Comparison of ENCODE assay signal across 14 cellular contexts in genomic region chr12:104638218-104638617, GRCh38.
DNase-seq lines count a peak whose midpoint lies in the region; ATAC-seq and TF ChIP-seq lines count a peak whose summit lies in the region.
"Had no signal": no experiment of that assay in that cellular context is flagged by ENCODE, and none has a peak within 500 bp of the region (broad histone marks: within the 10 kb centered on the region; RNA-seq: fewer than 3 reads in every experiment).

No MANE protein-coding gene starts in this region.

- H3K27ac Mint-ChIP-seq in activated naive CD8-positive, alpha-beta T cell treated with anti-CD3 and anti-CD28 coated beads, Interleukin-2, amount 10 ng/mL, durations not matched to agents 7 days and 5 days = peak overlapping the region; percentile 66
- H3K27ac Mint-ChIP-seq in activated naive CD8-positive, alpha-beta T cell treated with anti-CD3 and anti-CD28 coated beads for 36 hours = no peak overlapping the region
- peak overlapping the region in 2 of 3 donors; percentile 56 to 68 for H3K27ac Mint-ChIP-seq in CD4-positive, CD25-positive, alpha-beta regulatory T cell
- H3K27ac Mint-ChIP-seq in activated T-helper 17 cell treated with anti-CD3 and anti-CD28 coated beads, Interleukin-2, amount 50 U/mL, for 72 hours = peak overlapping the region; percentile 53
- H3K27ac Mint-ChIP-seq in natural killer cell = peak overlapping the region; percentile 19 to 42
- no peak overlapping the region for H3K27ac Mint-ChIP-seq in activated CD4-positive, alpha-beta T cell treated with anti-CD3 and anti-CD28 coated beads, Interleukin-2, amount 10 ng/mL, durations not matched to agents 24 days and 14 days

- peaks cover 31% of the 10 kb centered on the region for H3K4me1 ChIP-seq in CD4-positive, CD25-positive, alpha-beta regulatory T cell (ENCODE audit: control insufficient read depth, insufficient read depth, low read length, poor library complexity, severe bottlenecking)

- no peak overlapping the region for H3K27ac ChIP-seq in CD4-positive, CD25-positive, alpha-beta regulatory T cell (ENCODE audit: insufficient read depth, low read length, poor library complexity, severe bottlenecking)
- H3K27ac ChIP-seq: RWPE1 had no signal

- ATAC-seq in activated naive CD8-positive, alpha-beta T cell treated with anti-CD3 and anti-CD28 coated beads, Interleukin-2, amount 10 ng/mL, durations not matched to agents 7 days and 5 days (ENCODE audit: low read depth) = no peak
- no peak for ATAC-seq in CD4-positive, CD25-positive, alpha-beta regulatory T cell (ENCODE audit: low read depth in 2 of 2)
- peak; percentile 24 for ATAC-seq in activated T-helper 17 cell treated with anti-CD3 and anti-CD28 coated beads, Interleukin-2, amount 50 U/mL, for 72 hours (replicated peaks)
- ATAC-seq in natural killer cell = no peak
- ATAC-seq in left colon = no peak
- ATAC-seq: HCT116 had no signal

- POLR2A ChIA-PET in activated naive CD8-positive, alpha-beta T cell treated with anti-CD3 and anti-CD28 coated beads, Interleukin-2, amount 10 ng/mL, durations not matched to agents 7 days and 5 days (lab: Charles Lee) = no interaction called here

- no peaks in the 10 kb centered on the region for H3K27me3 Mint-ChIP-seq in activated naive CD8-positive, alpha-beta T cell treated with anti-CD3 and anti-CD28 coated beads, Interleukin-2, amount 10 ng/mL, durations not matched to agents 7 days and 5 days
- no peaks in the 10 kb centered on the region for H3K27me3 Mint-ChIP-seq in activated naive CD8-positive, alpha-beta T cell treated with anti-CD3 and anti-CD28 coated beads for 36 hours
- H3K27me3 Mint-ChIP-seq in CD4-positive, CD25-positive, alpha-beta regulatory T cell = no peaks in the 10 kb centered on the region
- no peaks in the 10 kb centered on the region for H3K27me3 Mint-ChIP-seq in activated T-helper 17 cell treated with anti-CD3 and anti-CD28 coated beads, Interleukin-2, amount 50 U/mL, for 72 hours
- H3K27me3 Mint-ChIP-seq in natural killer cell (ENCODE audit: low read depth in 2 of 2) = no peaks in the 10 kb centered on the region
- no peaks in the 10 kb centered on the region for H3K27me3 Mint-ChIP-seq in activated CD4-positive, alpha-beta T cell treated with anti-CD3 and anti-CD28 coated beads, Interleukin-2, amount 10 ng/mL, durations not matched to agents 24 days and 14 days

- no peak for TF ChIP-seq CTCF in natural killer cell (IDR thresholded peaks at IDR 0.05)

- intact Hi-C loops in natural killer cell (cut with micrococcal nuclease) = no loop called here
- intact Hi-C loops in activated CD4-positive, alpha-beta T cell treated with anti-CD3 and anti-CD28 coated beads, Interleukin-2, amount 10 ng/mL, durations not matched to agents 24 days and 14 days (cut with micrococcal nuclease) = no loop called here
- intact Hi-C loops in left colon (cut with DNase I, micrococcal nuclease) = no loop called here

- H3K27me3 ChIP-seq in CD4-positive, CD25-positive, alpha-beta regulatory T cell (ENCODE audit: control insufficient read depth, insufficient read depth, low read length) = no peaks in the 10 kb centered on the region

- H3K36me3 ChIP-seq in CD4-positive, CD25-positive, alpha-beta regulatory T cell (ENCODE audit: control insufficient read depth, insufficient read depth, low read length) = peaks cover 6% of the 10 kb centered on the region

- peaks cover 11% of the 10 kb centered on the region for H3K9me3 Mint-ChIP-seq in activated naive CD8-positive, alpha-beta T cell treated with anti-CD3 and anti-CD28 coated beads, Interleukin-2, amount 10 ng/mL, durations not matched to agents 7 days and 5 days
- H3K9me3 Mint-ChIP-seq in activated naive CD8-positive, alpha-beta T cell treated with anti-CD3 and anti-CD28 coated beads for 36 hours = peaks cover 12% of the 10 kb centered on the region
- H3K9me3 Mint-ChIP-seq in CD4-positive, CD25-positive, alpha-beta regulatory T cell = peaks cover 0 to 2% (median 0%) of the 10 kb centered on the region in 7 donors
- H3K9me3 Mint-ChIP-seq in activated T-helper 17 cell treated with anti-CD3 and anti-CD28 coated beads, Interleukin-2, amount 50 U/mL, for 72 hours = no peaks in the 10 kb centered on the region
- H3K9me3 Mint-ChIP-seq in natural killer cell = no peaks in the 10 kb centered on the region
- H3K9me3 Mint-ChIP-seq in activated CD4-positive, alpha-beta T cell treated with anti-CD3 and anti-CD28 coated beads, Interleukin-2, amount 10 ng/mL, durations not matched to agents 24 days and 14 days = peaks cover 8% of the 10 kb centered on the region

- peaks cover 54% of the 10 kb centered on the region for H3K36me3 Mint-ChIP-seq in activated naive CD8-positive, alpha-beta T cell treated with anti-CD3 and anti-CD28 coated beads, Interleukin-2, amount 10 ng/mL, durations not matched to agents 7 days and 5 days
- peaks cover 29% of the 10 kb centered on the region for H3K36me3 Mint-ChIP-seq in activated naive CD8-positive, alpha-beta T cell treated with anti-CD3 and anti-CD28 coated beads for 36 hours
- H3K36me3 Mint-ChIP-seq in CD4-positive, CD25-positive, alpha-beta regulatory T cell = peaks cover 28% of the 10 kb centered on the region
- H3K36me3 Mint-ChIP-seq in activated T-helper 17 cell treated with anti-CD3 and anti-CD28 coated beads, Interleukin-2, amount 50 U/mL, for 72 hours (ENCODE audit: low read depth) = peaks cover 6% of the 10 kb centered on the region
- no peaks in the 10 kb centered on the region for H3K36me3 Mint-ChIP-seq in natural killer cell
- H3K36me3 Mint-ChIP-seq in activated CD4-positive, alpha-beta T cell treated with anti-CD3 and anti-CD28 coated beads, Interleukin-2, amount 10 ng/mL, durations not matched to agents 24 days and 14 days (ENCODE audit: low read depth) = peaks cover 44% of the 10 kb centered on the region

- DNase-seq in activated naive CD8-positive, alpha-beta T cell treated with anti-CD3 and anti-CD28 coated beads, Interleukin-2, amount 10 ng/mL, durations not matched to agents 7 days and 5 days = no peak
- no peak for DNase-seq in activated naive CD8-positive, alpha-beta T cell treated with anti-CD3 and anti-CD28 coated beads for 36 hours
- DNase-seq in CD4-positive, CD25-positive, alpha-beta regulatory T cell = no peak
- DNase-seq in natural killer cell (no peak), left colon (no peak), NCI-H2171 treated with DMSO at 0.1 percent for 48 hours (lab: John Stamatoyannopoulos, UW) (no peak)
- DNase-seq in activated CD4-positive, alpha-beta T cell treated with anti-CD3 and anti-CD28 coated beads, Interleukin-2, amount 10 ng/mL, durations not matched to agents 24 days and 14 days = no peak
- DNase-seq: Calu3, NCI-H1048, NCI-H345, NCI-H526 treated with DMSO at 0.1 percent for 48 hours had no signal

- no peak overlapping the region for H3K4me3 ChIP-seq in CD4-positive, CD25-positive, alpha-beta regulatory T cell (ENCODE audit: low read depth, low read length)

- H3K4me3 Mint-ChIP-seq in activated naive CD8-positive, alpha-beta T cell treated with anti-CD3 and anti-CD28 coated beads, Interleukin-2, amount 10 ng/mL, durations not matched to agents 7 days and 5 days = no peak overlapping the region
- H3K4me3 Mint-ChIP-seq in activated naive CD8-positive, alpha-beta T cell treated with anti-CD3 and anti-CD28 coated beads for 36 hours = no peak overlapping the region
- peak overlapping the region in 1 of 4 donors; percentile 4 for H3K4me3 Mint-ChIP-seq in CD4-positive, CD25-positive, alpha-beta regulatory T cell
- H3K4me3 Mint-ChIP-seq in activated T-helper 17 cell treated with anti-CD3 and anti-CD28 coated beads, Interleukin-2, amount 50 U/mL, for 72 hours = peak overlapping the region; percentile 15
- H3K4me3 Mint-ChIP-seq in natural killer cell = no peak overlapping the region
- H3K4me3 Mint-ChIP-seq in activated CD4-positive, alpha-beta T cell treated with anti-CD3 and anti-CD28 coated beads, Interleukin-2, amount 10 ng/mL, durations not matched to agents 24 days and 14 days = no peak overlapping the region

- H3K4me1 Mint-ChIP-seq in activated naive CD8-positive, alpha-beta T cell treated with anti-CD3 and anti-CD28 coated beads, Interleukin-2, amount 10 ng/mL, durations not matched to agents 7 days and 5 days = peaks cover 24% of the 10 kb centered on the region
- H3K4me1 Mint-ChIP-seq in activated naive CD8-positive, alpha-beta T cell treated with anti-CD3 and anti-CD28 coated beads for 36 hours = peaks cover 23% of the 10 kb centered on the region
- peaks cover 40 to 85% (median 68%) of the 10 kb centered on the region in 4 donors for H3K4me1 Mint-ChIP-seq in CD4-positive, CD25-positive, alpha-beta regulatory T cell
- H3K4me1 Mint-ChIP-seq in activated T-helper 17 cell treated with anti-CD3 and anti-CD28 coated beads, Interleukin-2, amount 50 U/mL, for 72 hours = peaks cover 21% of the 10 kb centered on the region
- peaks cover 63 to 74% of the 10 kb centered on the region in 2 donors for H3K4me1 Mint-ChIP-seq in natural killer cell
- peaks cover 47% of the 10 kb centered on the region for H3K4me1 Mint-ChIP-seq in activated CD4-positive, alpha-beta T cell treated with anti-CD3 and anti-CD28 coated beads, Interleukin-2, amount 10 ng/mL, durations not matched to agents 24 days and 14 days

- H3K9me3 ChIP-seq in CD4-positive, CD25-positive, alpha-beta regulatory T cell (ENCODE audit: control insufficient read depth in 2 of 2, low read length in 2 of 2) = no peaks in the 10 kb centered on the region

Comparison
In these comparisons a context has a peak if more than half of its experiments do, and no peak if none do; other contexts are left out.
1. H3K27ac Mint-ChIP-seq: peak in activated naive CD8-positive, alpha-beta T cell treated with anti-CD3 and anti-CD28 coated beads, Interleukin-2, amount 10 ng/mL, durations not matched to agents 7 days and 5 days (single experiment), CD4-positive, CD25-positive, alpha-beta regulatory T cell (2 of 3), activated T-helper 17 cell treated with anti-CD3 and anti-CD28 coated beads, Interleukin-2, amount 50 U/mL, for 72 hours (single experiment) and natural killer cell (2 of 2); none in activated naive CD8-positive, alpha-beta T cell treated with anti-CD3 and anti-CD28 coated beads for 36 hours (single experiment) and activated CD4-positive, alpha-beta T cell treated with anti-CD3 and anti-CD28 coated beads, Interleukin-2, amount 10 ng/mL, durations not matched to agents 24 days and 14 days (single experiment).